ENCODE assay signal across 1 cellular context in genomic region chr3:138854204-138854603, GRCh38.
A peak's percentile ranks its signal among the peaks of the same experiment; 100 is the strongest.
TF ChIP-seq lines count a peak whose summit lies in the region.

No MANE protein-coding gene starts in this region.

TF ChIP-seq in HepG2, 621 proteins besides CTCF, POLR2A, EP300 and RAD21 (continues in another document):
- TF ChIP-seq ZNF749 (CRISPR knock-in tag; IDR thresholded peaks at IDR 0.05; ENCODE audit: borderline replicate concordance) (no peak), KDM2A (CRISPR knock-in tag; IDR thresholded peaks at IDR 0.05; ENCODE audit: borderline replicate concordance, low read depth) (no peak), MED1 (CRISPR knock-in tag; IDR thresholded peaks at IDR 0.05) (peak; percentile 37), FOXJ3 (CRISPR knock-in tag; IDR thresholded peaks at IDR 0.05; ENCODE audit: borderline replicate concordance) (no peak), E2F2 (CRISPR knock-in tag; IDR thresholded peaks at IDR 0.05; ENCODE audit: borderline replicate concordance) (no peak), ZFX (CRISPR knock-in tag; IDR thresholded peaks at IDR 0.05; ENCODE audit: low read depth) (no peak), KAT7 (CRISPR knock-in tag; IDR thresholded peaks at IDR 0.05; ENCODE audit: borderline replicate concordance) (no peak), GRHL1 (CRISPR knock-in tag; conservative IDR thresholded peaks at IDR 0.05) (no peak), IRF2 (CRISPR knock-in tag; IDR thresholded peaks at IDR 0.05) (no peak), ZIK1 (CRISPR knock-in tag; IDR thresholded peaks at IDR 0.05; ENCODE audit: borderline replicate concordance, low read depth) (no peak), NFE2L2 (IDR thresholded peaks at IDR 0.05; ENCODE audit: low read length) (no peak), ZNF83 (CRISPR knock-in tag; IDR thresholded peaks at IDR 0.05; ENCODE audit: borderline replicate concordance) (no peak), GPN1 (CRISPR knock-in tag; IDR thresholded peaks at IDR 0.05; ENCODE audit: borderline replicate concordance) (no peak), ZNF34 (CRISPR knock-in tag; IDR thresholded peaks at IDR 0.05; ENCODE audit: borderline replicate concordance) (no peak), E2F5 (CRISPR knock-in tag; conservative IDR thresholded peaks at IDR 0.05) (no peak), RBAK (CRISPR knock-in tag; IDR thresholded peaks at IDR 0.05) (no peak), GABPB1 (CRISPR knock-in tag; IDR thresholded peaks at IDR 0.05) (no peak), ZNF260 (CRISPR knock-in tag; IDR thresholded peaks at IDR 0.05; ENCODE audit: borderline replicate concordance, low read depth) (no peak), ETV5 (CRISPR knock-in tag; IDR thresholded peaks at IDR 0.05; ENCODE audit: borderline replicate concordance) (peak; percentile 54; the same call in 1 of the 2 replicates), ZNF770 (CRISPR knock-in tag; IDR thresholded peaks at IDR 0.05) (no peak), ZFP36L1 (CRISPR knock-in tag; IDR thresholded peaks at IDR 0.05) (no peak), ZBTB14 (CRISPR knock-in tag; IDR thresholded peaks at IDR 0.05) (no peak), ZNF772 (CRISPR knock-in tag; IDR thresholded peaks at IDR 0.05) (no peak), HNF4A (CRISPR knock-in tag; IDR thresholded peaks at IDR 0.05) (peak; percentile 53; the same call in 1 of the 2 replicates), HNF4G (IDR thresholded peaks at IDR 0.05; ENCODE audit: borderline replicate concordance, low read depth, low read length) (peak; percentile 26; the same call in 1 of the 2 replicates), HNF4G (CRISPR knock-in tag; IDR thresholded peaks at IDR 0.05; ENCODE audit: borderline replicate concordance, low read depth) (no peak), YEATS2 (CRISPR knock-in tag; IDR thresholded peaks at IDR 0.05; ENCODE audit: borderline replicate concordance) (no peak), ONECUT2 (CRISPR knock-in tag; IDR thresholded peaks at IDR 0.05) (no peak), ZMAT3 (CRISPR knock-in tag; conservative IDR thresholded peaks at IDR 0.05) (no peak), ZNF704 (CRISPR knock-in tag; IDR thresholded peaks at IDR 0.05; ENCODE audit: borderline replicate concordance) (no peak), TCF7 (IDR thresholded peaks at IDR 0.05; ENCODE audit: low read depth) (peak; percentile 5; the same call in 1 of the 2 replicates), SIX1 (CRISPR knock-in tag; IDR thresholded peaks at IDR 0.05; ENCODE audit: borderline replicate concordance) (peak; percentile 57; the same call in 1 of the 2 replicates), ZNF883 (CRISPR knock-in tag; IDR thresholded peaks at IDR 0.05; ENCODE audit: not compliant biosample characterization) (no peak), SKI (IDR thresholded peaks at IDR 0.05; ENCODE audit: partially characterized antibody) (no peak), ZNF766 (CRISPR knock-in tag; IDR thresholded peaks at IDR 0.05; ENCODE audit: borderline replicate concordance) (no peak), ATF1 (CRISPR knock-in tag; IDR thresholded peaks at IDR 0.05) (peak; percentile 43; the same call in 1 of the 2 replicates), XBP1 (CRISPR knock-in tag; IDR thresholded peaks at IDR 0.05) (0 out of 2 replicates have a peak, but pooled peaks have one; percentile 76), CREB1 (IDR thresholded peaks at IDR 0.05) (peak; percentile 67), CREB1 (CRISPR knock-in tag; IDR thresholded peaks at IDR 0.05) (peak; percentile 71), AGO2 (optimal IDR thresholded peaks at IDR 0.05; ENCODE audit: low read depth, low read length) (no peak), TRAFD1 (CRISPR knock-in tag; IDR thresholded peaks at IDR 0.05; ENCODE audit: borderline replicate concordance) (no peak), U2AF1 (optimal IDR thresholded peaks at IDR 0.05; ENCODE audit: low read depth, low read length) (no peak), RORA (CRISPR knock-in tag; IDR thresholded peaks at IDR 0.05) (no peak), SRSF1 (optimal IDR thresholded peaks at IDR 0.05; ENCODE audit: low read depth, low read length) (no peak), ZNF251 (CRISPR knock-in tag; IDR thresholded peaks at IDR 0.05) (no peak), ZNF414 (CRISPR knock-in tag; IDR thresholded peaks at IDR 0.05) (no peak), RERE (CRISPR knock-in tag; IDR thresholded peaks at IDR 0.05; ENCODE audit: low read depth) (no peak), TOPORS (CRISPR knock-in tag; IDR thresholded peaks at IDR 0.05) (no peak), SRSF9 (IDR thresholded peaks at IDR 0.05; ENCODE audit: borderline replicate concordance, insufficient read depth, low read depth, low read length, poor library complexity, severe bottlenecking) (no peak), MEIS1 (CRISPR knock-in tag; IDR thresholded peaks at IDR 0.05; ENCODE audit: borderline replicate concordance) (no peak), MEF2D (CRISPR knock-in tag; IDR thresholded peaks at IDR 0.05) (no peak), JDP2 (CRISPR knock-in tag; IDR thresholded peaks at IDR 0.05; ENCODE audit: borderline replicate concordance) (no peak), DMAP1 (CRISPR knock-in tag; IDR thresholded peaks at IDR 0.05) (no peak)
